In the genomic region with DNA sequence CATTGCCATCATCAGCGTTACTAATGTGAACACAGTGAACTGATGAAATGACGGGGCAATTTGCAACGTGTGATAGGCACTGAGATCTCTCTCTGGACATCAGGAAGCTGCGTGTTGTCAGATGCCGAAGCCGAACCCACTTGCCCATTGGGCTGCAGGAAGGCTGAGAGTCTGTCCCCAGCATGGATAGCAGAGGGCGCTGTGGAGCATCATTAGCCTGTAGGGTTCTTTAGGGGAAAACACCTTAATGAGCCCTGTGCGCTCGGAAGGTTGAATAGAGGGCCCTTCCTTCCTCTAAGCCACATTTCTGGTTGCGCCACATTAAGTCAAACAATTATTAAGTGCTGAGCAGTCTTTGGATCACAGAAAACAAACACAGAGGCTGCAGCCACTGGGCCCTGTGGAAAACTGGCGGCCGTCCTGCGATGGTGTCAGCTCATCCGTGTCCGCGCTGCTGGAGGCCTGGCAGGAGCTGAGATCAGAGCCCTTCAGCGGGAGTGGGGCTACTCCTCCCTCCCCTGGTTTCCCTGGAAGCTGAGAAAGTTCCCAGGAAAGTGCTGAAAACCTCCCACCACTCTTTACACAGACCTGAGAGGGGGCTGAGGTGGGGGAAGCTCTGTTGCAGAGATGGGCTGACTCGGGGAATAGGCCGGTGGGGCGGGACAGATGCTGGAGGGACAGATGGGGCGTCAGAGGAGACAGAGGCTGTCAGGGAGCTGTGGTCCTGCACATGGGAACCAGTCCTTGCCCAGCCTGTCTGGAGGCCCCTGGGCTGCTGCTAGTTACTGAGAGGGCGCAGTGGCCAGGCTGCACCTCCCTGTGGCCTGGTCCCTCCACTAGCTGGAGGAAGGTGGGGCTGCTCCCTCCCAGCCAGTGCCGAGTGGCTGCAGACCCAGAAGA, we compare ENCODE assay signal across 1 cellular context.
TF ChIP-seq lines count a peak whose summit lies in the region.

No MANE protein-coding gene starts in this region.

TF ChIP-seq in H1, 55 proteins besides CTCF, POLR2A, EP300 and RAD21:
- TF ChIP-seq KDM1A (IDR thresholded peaks at IDR 0.05; ENCODE audit: borderline replicate concordance, low read length) = no peak
- no peak for TF ChIP-seq SUZ12 (IDR thresholded peaks at IDR 0.05; ENCODE audit: low read length)
- TF ChIP-seq, protein P1, sequence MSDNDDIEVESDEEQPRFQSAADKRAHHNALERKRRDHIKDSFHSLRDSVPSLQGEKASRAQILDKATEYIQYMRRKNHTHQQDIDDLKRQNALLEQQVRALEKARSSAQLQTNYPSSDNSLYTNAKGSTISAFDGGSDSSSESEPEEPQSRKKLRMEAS (IDR thresholded peaks at IDR 0.05) = peak; percentile 51; the same call in 1 of the 2 replicates
- no peak for TF ChIP-seq TCF12 (IDR thresholded peaks at IDR 0.05; ENCODE audit: low read depth, low read length)
- TF ChIP-seq EGR1 (IDR thresholded peaks at IDR 0.05; ENCODE audit: borderline replicate concordance, low read depth, low read length) = no peak
- no peak for TF ChIP-seq CEBPB (IDR thresholded peaks at IDR 0.05; ENCODE audit: low read depth, low read length)
- 0 out of 2 replicates have a peak, but pooled peaks have one; percentile 23 for TF ChIP-seq CREB1 (IDR thresholded peaks at IDR 0.05)
- TF ChIP-seq CTBP2 (IDR thresholded peaks at IDR 0.05; ENCODE audit: borderline replicate concordance, insufficient read depth, insufficient read length, low read length) = no peak
- TF ChIP-seq, protein P2, sequence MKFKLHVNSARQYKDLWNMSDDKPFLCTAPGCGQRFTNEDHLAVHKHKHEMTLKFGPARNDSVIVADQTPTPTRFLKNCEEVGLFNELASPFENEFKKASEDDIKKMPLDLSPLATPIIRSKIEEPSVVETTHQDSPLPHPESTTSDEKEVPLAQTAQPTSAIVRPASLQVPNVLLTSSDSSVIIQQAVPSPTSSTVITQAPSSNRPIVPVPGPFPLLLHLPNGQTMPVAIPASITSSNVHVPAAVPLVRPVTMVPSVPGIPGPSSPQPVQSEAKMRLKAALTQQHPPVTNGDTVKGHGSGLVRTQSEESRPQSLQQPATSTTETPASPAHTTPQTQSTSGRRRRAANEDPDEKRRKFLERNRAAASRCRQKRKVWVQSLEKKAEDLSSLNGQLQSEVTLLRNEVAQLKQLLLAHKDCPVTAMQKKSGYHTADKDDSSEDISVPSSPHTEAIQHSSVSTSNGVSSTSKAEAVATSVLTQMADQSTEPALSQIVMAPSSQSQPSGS (IDR thresholded peaks at IDR 0.05; ENCODE audit: low read length) = no peak
- 0 out of 2 replicates have a peak, but pooled peaks have one; percentile 35 for TF ChIP-seq TAF1 (IDR thresholded peaks at IDR 0.05; ENCODE audit: low read depth, low read length)
